In the genomic region with DNA sequence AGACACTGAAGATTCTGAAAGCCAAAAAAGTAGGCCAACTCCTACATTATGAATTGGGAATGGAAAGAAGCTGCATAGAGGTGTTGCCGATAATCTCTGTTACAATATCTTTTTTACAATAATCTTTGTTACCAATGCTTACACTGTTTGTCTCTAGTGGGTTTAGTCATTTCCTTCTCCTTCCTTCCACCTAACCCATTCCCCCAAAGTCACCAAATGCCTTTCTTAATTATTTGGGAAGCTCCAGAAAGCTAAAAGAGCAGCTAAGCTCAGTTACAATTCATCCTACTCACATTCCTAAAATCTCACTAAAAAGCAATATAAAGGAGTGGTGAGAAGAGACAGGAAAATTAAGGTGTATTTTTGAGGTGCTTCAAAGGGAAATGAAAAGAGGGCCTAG, we compare ENCODE assay signal across 19 cellular contexts.
A peak's percentile ranks its signal among the peaks of the same experiment; 100 is the strongest.
DNase-seq lines count a peak whose midpoint lies in the region; ATAC-seq and TF ChIP-seq lines count a peak whose summit lies in the region.
"Had no signal": no experiment of that assay in that cellular context is flagged by ENCODE, and none has a peak within 500 bp of the region (broad histone marks: within the 10 kb centered on the region; RNA-seq: fewer than 3 reads in every experiment).

No MANE protein-coding gene starts in this region.

- POLR2A ChIA-PET in PC-3 (lab: Charles Lee; ENCODE audit: unreplicated experiment) = interaction anchor here (0.6 kb wide), 2 partner anchors 145 to 251 kb away, joined by 4 to 5 read pairs; no protein-coding TSS in a partner anchor

- no peaks in the 10 kb centered on the region for H3K9me2 ChIP-seq in PC-3 (replicated peaks; ENCODE audit: low read length)

- H3F3A ChIP-seq in PC-3 (ENCODE audit: low read length, unreplicated experiment) = no peaks in the 10 kb centered on the region

- peaks cover 17% of the 10 kb centered on the region for H3K4me1 Mint-ChIP-seq in endodermal cell

- H4K20me1 ChIP-seq in PC-3 (ENCODE audit: low read length) = no peaks in the 10 kb centered on the region
- no peaks in the 10 kb centered on the region for H4K20me1 ChIP-seq in osteoblast (ENCODE audit: insufficient read depth, low read length)

- H3K27ac ChIP-seq in PC-3 (ENCODE audit: low read length) = no peak overlapping the region
- H3K27ac ChIP-seq in endodermal cell (ENCODE audit: low read depth, low read length) = no peak overlapping the region
- H3K27ac ChIP-seq in osteoblast (ENCODE audit: low read depth, low read length) = no peak overlapping the region
- H3K27ac ChIP-seq in coronary artery = no peak overlapping the region

- peak; percentile 31 for DNase-seq in EH (ENCODE audit: low read depth)
- peak; percentile 10 for DNase-seq in PC-3
- DNase-seq in endodermal cell = no peak
- DNase-seq in osteoblast (ENCODE audit: insufficient read length, low spot score, missing footprints) = peak; percentile 29
- no peak for DNase-seq in SHP77 (lab: John Stamatoyannopoulos, UW)
- no peak for DNase-seq in NCI-H69 (lab: John Stamatoyannopoulos, UW)
- DNase-seq in left cardiac atrium = no peak
- no peak for DNase-seq in coronary artery (ENCODE audit: low spot score)
- DNase-seq: Calu3; CD8-positive, alpha-beta T cell; HCEC 1CT; KBM-7; NCI-H1105 treated with DMSO at 0.1 percent for 48 hours; NCI-H1694 treated with DMSO at 0.1 percent for 48 hours; NCI-H2107; NCI-H510A; NCI-H774; OCI-M1; RPMI8226 had no signal

- H3K36me3 ChIP-seq in PC-3 (ENCODE audit: low read depth, low read length) (no peaks in the 10 kb centered on the region), endodermal cell (ENCODE audit: control insufficient read depth, insufficient read depth, low read length) (peaks cover 5% of the 10 kb centered on the region), osteoblast (ENCODE audit: insufficient read depth, low read length) (no peaks in the 10 kb centered on the region)

- H3K9ac ChIP-seq in PC-3 (ENCODE audit: low read length) (no peak overlapping the region), endodermal cell (ENCODE audit: extremely low read depth, low read length, poor library complexity, severe bottlenecking) (no peak overlapping the region)

- H3K27ac Mint-ChIP-seq in endodermal cell = peak overlapping the region; percentile 6
- H3K27ac Mint-ChIP-seq: CD8-positive, alpha-beta T cell had no signal

- no peak overlapping the region for H3K4me3 ChIP-seq in PC-3 (ENCODE audit: low read length)
- H3K4me3 ChIP-seq in endodermal cell (ENCODE audit: low read length) = no peak overlapping the region
- H3K4me3 ChIP-seq in osteoblast (ENCODE audit: insufficient read depth, low read length) = no peak overlapping the region
- no peak overlapping the region for H3K4me3 ChIP-seq in coronary artery

- H3K4me2 ChIP-seq in PC-3 (ENCODE audit: low read length) (no peak overlapping the region), osteoblast (ENCODE audit: insufficient read depth, low read length) (no peak overlapping the region)

- H3K27me3 ChIP-seq in PC-3 (ENCODE audit: low read length) (no peaks in the 10 kb centered on the region), endodermal cell (ENCODE audit: control insufficient read depth, insufficient read depth, low read length, poor library complexity, severe bottlenecking) (no peaks in the 10 kb centered on the region), osteoblast (ENCODE audit: insufficient read depth, low read length) (no peaks in the 10 kb centered on the region)

- ATAC-seq in PC-3 (no peak; the same call in 1 of the 2 replicates), left cardiac atrium (no peak)
- ATAC-seq: CD8-positive, alpha-beta T cell had no signal

- H3K36me3 Mint-ChIP-seq in endodermal cell (ENCODE audit: low read depth) = peaks cover 10% of the 10 kb centered on the region

- H3K79me2 ChIP-seq in PC-3 (ENCODE audit: low read length) (no peaks in the 10 kb centered on the region), osteoblast (ENCODE audit: insufficient read depth, low read length) (no peaks in the 10 kb centered on the region)

- H3K9me3 Mint-ChIP-seq in endodermal cell = peaks cover 2% of the 10 kb centered on the region
- H3K9me3 Mint-ChIP-seq: CD8-positive, alpha-beta T cell had no signal

- H3K4me3 Mint-ChIP-seq in endodermal cell = no peak overlapping the region
- H3K4me3 Mint-ChIP-seq: CD8-positive, alpha-beta T cell had no signal

- no peak overlapping the region for H2AFZ ChIP-seq in PC-3 (ENCODE audit: low read length)
- H2AFZ ChIP-seq in osteoblast (ENCODE audit: low read length) = no peak overlapping the region

- TF ChIP-seq CTCF in PC-3 (conservative IDR thresholded peaks at IDR 0.05; ENCODE audit: low read depth, low read length) = no peak
- TF ChIP-seq CTCF in endodermal cell (conservative IDR thresholded peaks at IDR 0.05) = no peak
- no peak for TF ChIP-seq CTCF in osteoblast (IDR thresholded peaks at IDR 0.05; ENCODE audit: extremely low read depth, low read depth, low read length)
- no peak for TF ChIP-seq CTCF in coronary artery (IDR thresholded peaks at IDR 0.05)

- H3K9me3 ChIP-seq in PC-3 (ENCODE audit: low read length) = no peaks in the 10 kb centered on the region
- H3K9me3 ChIP-seq in endodermal cell (ENCODE audit: control insufficient read depth, low read length) = peaks cover 20% of the 10 kb centered on the region
- H3K9me3 ChIP-seq in osteoblast (ENCODE audit: low read depth, low read length) = no peaks in the 10 kb centered on the region

- WGBS in endodermal cell (ENCODE audit: insufficient coverage in 1 of 2, insufficient read length in 1 of 2), 2 experiments = 100% methylated on average over 1 of the region's 1 CpG; no CpG with 5 or more reads in 1 of the 2 experiments

- no peaks in the 10 kb centered on the region for H3K27me3 Mint-ChIP-seq in endodermal cell (ENCODE audit: insufficient read depth)

- CTCF ChIA-PET in PC-3 (lab: Charles Lee) = interaction anchor here (0.7 kb wide), 2 partner anchors 133 to 336 kb away, joined by 3 to 6 read pairs; no protein-coding TSS in a partner anchor

- no TSS peak for BruUV-seq in PC-3 (replicated peaks; lab: Mats Ljungman, UMichigan)

- intact Hi-C loops in PC-3 (cut with micrococcal nuclease) = no loop called here
- intact Hi-C loops in left cardiac atrium (cut with DNase I) = loop anchor here (10.0 kb wide), 2 partner anchors 223 to 347 kb away; no protein-coding TSS in a partner anchor

- H3K4me1 ChIP-seq in PC-3 (ENCODE audit: insufficient read depth, low read length) (peaks cover 42% of the 10 kb centered on the region), endodermal cell (ENCODE audit: control insufficient read depth, insufficient read depth, low read length) (no peaks in the 10 kb centered on the region), osteoblast (ENCODE audit: insufficient read depth, low read length) (peaks cover 26% of the 10 kb centered on the region)

Comparison
In these comparisons a context has a peak if more than half of its experiments do, and no peak if none do; other contexts are left out.
1. DNase-seq: peak in EH (single experiment), PC-3 (single experiment) and osteoblast (single experiment); none in endodermal cell (single experiment), SHP77 (0 of 2), NCI-H69 (single experiment), left cardiac atrium (single experiment) and coronary artery (single experiment).